ENCODE assay signal across 1 cellular context in the genomic region with DNA sequence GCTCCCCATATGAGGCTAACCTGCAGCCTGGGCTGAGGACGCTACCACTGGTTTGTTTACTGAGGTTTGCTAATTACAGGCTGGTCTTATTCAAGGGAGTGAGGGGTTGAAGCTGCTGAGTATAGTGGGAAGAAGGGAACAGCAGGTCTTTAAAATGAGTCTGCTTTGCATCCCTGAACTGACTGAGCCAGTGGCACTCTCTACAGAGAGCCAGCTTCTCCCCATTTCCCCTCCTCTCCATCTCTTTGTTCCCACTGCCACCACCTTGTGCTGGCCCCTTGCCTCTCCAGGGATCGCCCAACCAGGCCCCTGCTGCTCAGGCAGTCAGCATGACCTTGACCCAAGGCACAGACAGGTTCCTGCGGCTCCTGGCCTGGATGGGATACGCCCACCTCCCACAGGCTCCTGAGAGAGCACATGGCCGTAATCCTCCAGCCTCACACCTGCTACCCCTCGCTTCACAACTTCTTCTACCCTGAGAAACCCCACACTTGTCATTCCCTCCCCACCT.
TF ChIP-seq lines count a peak whose summit lies in the region.

No MANE protein-coding gene starts in this region.

TF ChIP-seq in GM12878, 131 proteins besides CTCF, POLR2A, EP300 and RAD21 (continued from another document):
- TF ChIP-seq SMARCA5 (IDR thresholded peaks at IDR 0.05) = 0 out of 2 replicates have a peak, but pooled peaks have one; percentile 7
- TF ChIP-seq, protein P1, sequence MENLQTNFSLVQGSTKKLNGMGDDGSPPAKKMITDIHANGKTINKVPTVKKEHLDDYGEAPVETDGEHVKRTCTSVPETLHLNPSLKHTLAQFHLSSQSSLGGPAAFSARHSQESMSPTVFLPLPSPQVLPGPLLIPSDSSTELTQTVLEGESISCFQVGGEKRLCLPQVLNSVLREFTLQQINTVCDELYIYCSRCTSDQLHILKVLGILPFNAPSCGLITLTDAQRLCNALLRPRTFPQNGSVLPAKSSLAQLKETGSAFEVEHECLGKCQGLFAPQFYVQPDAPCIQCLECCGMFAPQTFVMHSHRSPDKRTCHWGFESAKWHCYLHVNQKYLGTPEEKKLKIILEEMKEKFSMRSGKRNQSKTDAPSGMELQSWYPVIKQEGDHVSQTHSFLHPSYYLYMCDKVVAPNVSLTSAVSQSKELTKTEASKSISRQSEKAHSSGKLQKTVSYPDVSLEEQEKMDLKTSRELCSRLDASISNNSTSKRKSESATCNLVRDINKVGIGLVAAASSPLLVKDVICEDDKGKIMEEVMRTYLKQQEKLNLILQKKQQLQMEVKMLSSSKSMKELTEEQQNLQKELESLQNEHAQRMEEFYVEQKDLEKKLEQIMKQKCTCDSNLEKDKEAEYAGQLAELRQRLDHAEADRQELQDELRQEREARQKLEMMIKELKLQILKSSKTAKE (IDR thresholded peaks at IDR 0.05; ENCODE audit: low read depth, poor library complexity, severe bottlenecking) = no peak
- no peak for TF ChIP-seq LARP7 (IDR thresholded peaks at IDR 0.05)
- no peak for TF ChIP-seq FOXM1 (IDR thresholded peaks at IDR 0.05; ENCODE audit: low read depth, low read length)
- TF ChIP-seq NR2C2 (IDR thresholded peaks at IDR 0.05; ENCODE audit: borderline replicate concordance, control insufficient read depth, insufficient read length, low read depth) = no peak
- TF ChIP-seq SUZ12 (IDR thresholded peaks at IDR 0.05; ENCODE audit: unreplicated experiment) = no peak
- TF ChIP-seq SIN3A (IDR thresholded peaks at IDR 0.05; ENCODE audit: low read depth, low read length) = no peak
- TF ChIP-seq MYC (IDR thresholded peaks at IDR 0.05; ENCODE audit: insufficient read depth, insufficient read length, insufficient replicate concordance, low read length, severe bottlenecking) = no peak
- TF ChIP-seq SP1 (IDR thresholded peaks at IDR 0.05; ENCODE audit: low read depth, low read length) = no peak
